ENCODE assay signal across 10 cellular contexts in genomic region chr21:45364464-45365185, GRCh38. TPM values are rescaled to one million over a fixed set of nuclear protein-coding genes. Genes with fewer than 3 reads are reported as not detected.
DNase-seq lines count a peak whose midpoint lies in the region; ATAC-seq and TF ChIP-seq lines count a peak whose summit lies in the region.
"Had no signal": no experiment of that assay in that cellular context is flagged by ENCODE, and none has a peak within 500 bp of the region (broad histone marks: within the 10 kb centered on the region; RNA-seq: fewer than 3 reads in every experiment).

No MANE protein-coding gene starts in this region.

- no peak for ATAC-seq in stimulated activated naive CD8-positive, alpha-beta T cell treated with anti-CD3 and anti-CD28 coated beads, Interleukin-15, Interleukin-2, amounts not matched to agents 100 U/mL and 50 U/mL, for 24 hours
- ATAC-seq in GM21825 (IDR thresholded peaks at IDR 0.05; ENCODE audit: unreplicated experiment) = no peak
- no peak for ATAC-seq in HG02885 (IDR thresholded peaks at IDR 0.05; ENCODE audit: poor library complexity, unreplicated experiment)

- H3K27ac Mint-ChIP-seq in stimulated activated naive CD8-positive, alpha-beta T cell treated with anti-CD3 and anti-CD28 coated beads, Interleukin-15, Interleukin-2, amounts not matched to agents 100 ng/mL and 50 ng/mL, for 24 hours = peak overlapping the region; percentile 46
- H3K27ac Mint-ChIP-seq in endodermal cell = peak overlapping the region; percentile 66

- H3K9me3 ChIP-seq in endodermal cell (ENCODE audit: control insufficient read depth, low read length) = no peaks in the 10 kb centered on the region

- no peaks in the 10 kb centered on the region for H3K36me3 ChIP-seq in endodermal cell (ENCODE audit: control insufficient read depth, insufficient read depth, low read length)

- H3K9ac ChIP-seq in endodermal cell (ENCODE audit: extremely low read depth, low read length, poor library complexity, severe bottlenecking) = no peak overlapping the region

- no peak overlapping the region for H3K4me3 ChIP-seq in endodermal cell (ENCODE audit: low read length)

- peak overlapping the region; percentile 39 for H3K4me3 Mint-ChIP-seq in stimulated activated naive CD8-positive, alpha-beta T cell treated with anti-CD3 and anti-CD28 coated beads, Interleukin-15, Interleukin-2, amounts not matched to agents 100 ng/mL and 50 ng/mL, for 24 hours
- no peak overlapping the region for H3K4me3 Mint-ChIP-seq in endodermal cell

- H3K27me3 Mint-ChIP-seq in stimulated activated naive CD8-positive, alpha-beta T cell treated with anti-CD3 and anti-CD28 coated beads, Interleukin-15, Interleukin-2, amounts not matched to agents 100 ng/mL and 50 ng/mL, for 24 hours = peaks cover 12% of the 10 kb centered on the region
- H3K27me3 Mint-ChIP-seq in endodermal cell (ENCODE audit: insufficient read depth) = no peaks in the 10 kb centered on the region
- H3K27me3 Mint-ChIP-seq: CD4-positive, CD25-positive, alpha-beta regulatory T cell had no signal

- no peak for DNase-seq in stimulated activated naive CD8-positive, alpha-beta T cell treated with anti-CD3 and anti-CD28 coated beads, Interleukin-15, Interleukin-2, amounts not matched to agents 100 U/mL and 50 U/mL, for 24 hours
- peak; percentile 69 for DNase-seq in endodermal cell
- peak; percentile 70 for DNase-seq in myocyte (ENCODE audit: low read depth)
- no peak for DNase-seq in activated effector memory CD4-positive, alpha-beta T cell treated with Interleukin-2 at 50 U/mL for 16 hours
- no peak for DNase-seq in NOMO-1 treated with dmso at 0.1 percent for 144 hours (lab: John Stamatoyannopoulos, UW; ENCODE audit: unreplicated experiment)
- DNase-seq: central memory CD4-positive, alpha-beta T cell had no signal

- peaks cover 12% of the 10 kb centered on the region for H3K4me1 Mint-ChIP-seq in stimulated activated naive CD8-positive, alpha-beta T cell treated with anti-CD3 and anti-CD28 coated beads, Interleukin-15, Interleukin-2, amounts not matched to agents 100 ng/mL and 50 ng/mL, for 24 hours (ENCODE audit: low read depth)
- H3K4me1 Mint-ChIP-seq in endodermal cell = peaks cover 56% of the 10 kb centered on the region

- no peaks in the 10 kb centered on the region for H3K27me3 ChIP-seq in endodermal cell (ENCODE audit: control insufficient read depth, insufficient read depth, low read length, poor library complexity, severe bottlenecking)

- peak overlapping the region; percentile 56 for H3K27ac ChIP-seq in endodermal cell (ENCODE audit: low read depth, low read length)

- no peak for TF ChIP-seq CTCF in endodermal cell (conservative IDR thresholded peaks at IDR 0.05)

- WGBS in endodermal cell (ENCODE audit: insufficient coverage in 1 of 2, insufficient read length in 1 of 2), 2 experiments = 85 to 86% methylated on average over 11 to 30 of the region's 30 CpGs

- no peaks in the 10 kb centered on the region for H3K9me3 Mint-ChIP-seq in stimulated activated naive CD8-positive, alpha-beta T cell treated with anti-CD3 and anti-CD28 coated beads, Interleukin-15, Interleukin-2, amounts not matched to agents 100 ng/mL and 50 ng/mL, for 24 hours
- no peaks in the 10 kb centered on the region for H3K9me3 Mint-ChIP-seq in endodermal cell
- H3K9me3 Mint-ChIP-seq: CD4-positive, CD25-positive, alpha-beta regulatory T cell had no signal

- H3K4me1 ChIP-seq in endodermal cell (ENCODE audit: control insufficient read depth, insufficient read depth, low read length) = peaks cover 33% of the 10 kb centered on the region

- H3K36me3 Mint-ChIP-seq in stimulated activated naive CD8-positive, alpha-beta T cell treated with anti-CD3 and anti-CD28 coated beads, Interleukin-15, Interleukin-2, amounts not matched to agents 100 ng/mL and 50 ng/mL, for 24 hours (ENCODE audit: low read depth) = no peaks in the 10 kb centered on the region
- H3K36me3 Mint-ChIP-seq in endodermal cell (ENCODE audit: low read depth) = no peaks in the 10 kb centered on the region
- H3K36me3 Mint-ChIP-seq: CD4-positive, CD25-positive, alpha-beta regulatory T cell had no signal

RNA-seq across cellular contexts. Expression of gene COL18A1, which starts 40.3 kb away (rescaled TPM):
- total RNA-seq in endodermal cell (100 to 1,000 TPM; 332 to 398 TPM), myocyte (187 and 260 TPM in 2 replicates)
- polyA plus RNA-seq in endodermal cell (2013, experiment 1 of 2) = 216 TPM
- polyA plus RNA-seq in endodermal cell (2013, experiment 2 of 2) = 213 TPM
- 40.5 TPM for polyA plus RNA-seq in myocyte (2012)

Comparison
In these comparisons a context has a peak if more than half of its experiments do, and no peak if none do; other contexts are left out.
1. DNase-seq: peak in endodermal cell (single experiment) and myocyte (single experiment); none in stimulated activated naive CD8-positive, alpha-beta T cell treated with anti-CD3 and anti-CD28 coated beads, Interleukin-15, Interleukin-2, amounts not matched to agents 100 U/mL and 50 U/mL, for 24 hours (single experiment), activated effector memory CD4-positive, alpha-beta T cell treated with Interleukin-2 at 50 U/mL for 16 hours (single experiment) and NOMO-1 treated with dmso at 0.1 percent for 144 hours (single experiment).